ENCODE assay signal across 24 cellular contexts in the genomic region with DNA sequence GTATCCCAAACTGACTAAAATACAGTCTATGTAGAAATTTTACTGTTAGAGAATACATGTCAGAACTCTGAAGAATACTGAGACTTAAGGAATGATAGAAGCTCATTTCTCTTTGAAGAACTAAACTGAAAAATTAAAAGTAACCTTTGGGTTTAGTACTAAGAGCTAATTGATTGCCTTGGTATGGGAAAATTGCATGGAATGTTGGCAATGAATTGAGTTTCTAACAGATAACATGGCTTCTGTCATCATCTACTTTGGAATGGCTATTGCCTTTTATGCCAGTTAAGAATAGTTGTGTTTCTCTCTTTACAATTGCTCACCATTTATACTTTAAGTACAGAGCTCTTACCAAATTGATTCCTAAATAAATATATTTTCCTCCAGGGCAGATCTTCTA.
"Had no signal": no experiment of that assay in that cellular context is flagged by ENCODE, and none has a peak within 500 bp of the region (broad histone marks: within the 10 kb centered on the region; RNA-seq: fewer than 3 reads in every experiment).

No MANE protein-coding gene starts in this region.

- H3K27me3 ChIP-seq: colonic mucosa, gastroesophageal sphincter, sigmoid colon, stomach had no signal

- H3K4me1 ChIP-seq: colonic mucosa, gastroesophageal sphincter, left ventricle myocardium inferior, psoas muscle, sigmoid colon, stomach had no signal

- DNase-seq: cerebellar nuclear complex; colonic mucosa; dermis blood vessel endothelial cell; erythroblast; glutamatergic neuron; immature natural killer cell; kidney; left cardiac atrium; left ventricle myocardium inferior; mesenchymal stem cell; naive thymus-derived CD4-positive, alpha-beta T cell; nephron progenitor cell; psoas muscle; sigmoid colon; small intestine; stimulated activated CD4-positive, alpha-beta T cell treated with anti-CD3 and anti-CD28 coated beads, Interleukin-12 subunit alpha, Interleukin-12 subunit beta, amount 100 ng/mL, for 4 hours; stimulated activated naive CD4-positive, alpha-beta T cell; stomach; substantia nigra; trophoblast cell had no signal

- ATAC-seq: gastroesophageal sphincter; left cardiac atrium; naive thymus-derived CD4-positive, alpha-beta T cell; psoas muscle had no signal

- FAIRE-seq: endothelial cell of umbilical vein, kidney, small intestine had no signal

- H3K4me3 ChIP-seq: colonic mucosa, gastroesophageal sphincter, left ventricle myocardium inferior, lung, psoas muscle, sigmoid colon, stomach, thoracic aorta had no signal

- H3K9me3 ChIP-seq: colonic mucosa, gastroesophageal sphincter, left ventricle myocardium inferior, psoas muscle, sigmoid colon, stomach, thoracic aorta had no signal

- H3K27ac ChIP-seq: colonic mucosa, gastroesophageal sphincter, left ventricle myocardium inferior, psoas muscle, sigmoid colon, stomach, thoracic aorta had no signal

- H3K36me3 ChIP-seq: colonic mucosa, gastroesophageal sphincter, left ventricle myocardium inferior, sigmoid colon, stomach, thoracic aorta had no signal
